19 cellular contexts compared by ENCODE assay signal in the genomic region with DNA sequence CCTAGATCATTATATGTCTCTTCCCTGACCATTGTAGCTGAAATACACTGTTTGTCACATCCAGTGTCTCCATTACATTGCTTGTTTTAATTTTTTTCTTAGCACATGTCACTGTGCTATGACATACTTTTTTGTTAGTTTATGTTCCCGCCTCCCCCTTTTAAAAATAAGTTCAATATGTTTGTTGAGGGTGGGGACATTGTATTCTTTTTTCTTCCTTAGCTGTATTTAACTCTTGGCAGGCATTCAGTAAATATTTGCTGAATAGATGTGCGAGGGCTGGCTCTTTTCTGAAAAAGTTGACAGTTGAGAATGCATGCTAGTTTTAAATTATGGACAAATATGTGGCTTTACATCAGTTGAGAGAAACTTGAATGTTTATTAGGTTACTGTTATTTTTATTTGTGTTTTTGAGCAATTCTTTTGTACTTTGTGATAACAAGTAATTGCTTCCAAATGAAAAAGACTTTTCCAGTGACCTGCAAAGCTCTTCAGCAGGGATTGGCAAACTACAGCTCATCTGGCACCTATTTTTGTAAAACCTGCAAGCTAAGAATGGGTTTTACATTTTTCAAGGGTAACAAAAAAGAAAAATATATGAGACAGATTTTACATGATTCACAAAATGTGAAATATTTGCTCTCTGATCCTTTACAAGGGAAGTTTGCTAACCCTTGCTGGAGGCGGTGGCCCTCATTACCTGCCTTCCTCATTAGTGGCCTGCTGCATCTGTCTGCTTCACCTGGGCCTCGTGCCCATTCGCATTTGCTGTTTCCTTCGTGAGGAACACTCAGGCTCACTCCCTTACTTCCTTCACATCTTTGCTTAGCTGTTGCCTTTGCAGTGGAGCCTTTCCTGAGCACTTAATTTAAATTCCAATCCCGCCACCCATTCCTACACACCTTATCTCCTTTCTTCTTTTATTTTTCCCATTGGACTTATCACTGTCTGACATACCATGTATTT.
DNase-seq lines count a peak whose midpoint lies in the region; ATAC-seq, FAIRE-seq and TF ChIP-seq lines count a peak whose summit lies in the region.
"Had no signal": no experiment of that assay in that cellular context is flagged by ENCODE, and none has a peak within 500 bp of the region (broad histone marks: within the 10 kb centered on the region; RNA-seq: fewer than 3 reads in every experiment).

No MANE protein-coding gene starts in this region.

- TF ChIP-seq EP300 in A549 (IDR thresholded peaks at IDR 0.05) (no peak), ovary (IDR thresholded peaks at IDR 0.05) (no peak)

- no peaks in the 10 kb centered on the region for H3K9me3 Mint-ChIP-seq in chondrocyte (ENCODE audit: low read depth)
- H3K9me3 Mint-ChIP-seq: activated T-cell treated with anti-CD3 and anti-CD28 coated beads, Interleukin-2, amount 50 U/mL, for 72 hours had no signal

- no peak overlapping the region for H2AFZ ChIP-seq in PC-3 (ENCODE audit: low read length)

- H3K36me3 ChIP-seq in PC-3 (ENCODE audit: low read depth, low read length), result no peaks in the 10 kb centered on the region
- no peaks in the 10 kb centered on the region for H3K36me3 ChIP-seq in ovary

- peaks cover 18% of the 10 kb centered on the region for H3K4me1 Mint-ChIP-seq in chondrocyte (ENCODE audit: low read depth)
- H3K4me1 Mint-ChIP-seq: activated CD4-positive, alpha-beta T cell treated with anti-CD3 and anti-CD28 coated beads for 36 hours had no signal

- intact Hi-C loops in PC-3 (cut with micrococcal nuclease), result loop anchor here (5.0 kb wide), 2 partner anchors 33 to 103 kb away; no protein-coding TSS in a partner anchor
- intact Hi-C loops in left colon (cut with DNase I, micrococcal nuclease), result no loop called here
- intact Hi-C loops in ovary (cut with DNase I), result no loop called here

- TF ChIP-seq CTCF in A549 (IDR thresholded peaks at IDR 0.05) (no peak), LNCaP clone FGC (IDR thresholded peaks at IDR 0.05; ENCODE audit: control insufficient read depth, extremely low read depth, insufficient read depth) (no peak), PC-3 (conservative IDR thresholded peaks at IDR 0.05; ENCODE audit: low read depth, low read length) (no peak), ovary (IDR thresholded peaks at IDR 0.05) (no peak), chondrocyte (IDR thresholded peaks at IDR 0.05) (no peak)

- H3K9me2 ChIP-seq in PC-3 (replicated peaks; ENCODE audit: low read length), result no peaks in the 10 kb centered on the region

- CTCF ChIA-PET in A549 (lab: Yijun Ruan, JAX), result interaction anchor here (1.2 to 1.4 kb wide), 3 partner anchors 17 to 363 kb away, joined by 3 to 4 read pairs (median 3); no protein-coding TSS in a partner anchor
- CTCF ChIA-PET in PC-3 (lab: Charles Lee), result interaction anchor here (1.0 kb wide), 1 partner anchor 102 kb away, joined by 6 read pairs; no protein-coding TSS in a partner anchor

- H3K27me3 ChIP-seq in PC-3 (ENCODE audit: low read length), result no peaks in the 10 kb centered on the region
- H3K27me3 ChIP-seq in ovary, result no peaks in the 10 kb centered on the region

- H3K27ac ChIP-seq in A549, result no peak overlapping the region
- H3K27ac ChIP-seq in PC-3 (ENCODE audit: low read length), result peak overlapping the region; percentile 90
- no peak overlapping the region for H3K27ac ChIP-seq in ovary

- no peak for TF ChIP-seq RAD21 in A549 (conservative IDR thresholded peaks at IDR 0.05 in 1 of 2, IDR thresholded peaks at IDR 0.05 in 1 of 2)

- H3F3A ChIP-seq in PC-3 (ENCODE audit: low read length, unreplicated experiment), result peaks cover 16% of the 10 kb centered on the region

- no TSS peak for BruUV-seq in PC-3 (replicated peaks; lab: Mats Ljungman, UMichigan)

- no peak overlapping the region for H3K27ac Mint-ChIP-seq in chondrocyte (ENCODE audit: unreplicated experiment)
- H3K27ac Mint-ChIP-seq: activated CD4-positive, alpha-beta T cell treated with anti-CD3 and anti-CD28 coated beads for 36 hours; activated T-cell treated with anti-CD3 and anti-CD28 coated beads, Interleukin-2, amount 50 U/mL, for 72 hours had no signal

- H3K27me3 Mint-ChIP-seq in chondrocyte (ENCODE audit: low read depth), result no peaks in the 10 kb centered on the region
- H3K27me3 Mint-ChIP-seq: activated CD4-positive, alpha-beta T cell treated with anti-CD3 and anti-CD28 coated beads for 36 hours had no signal

- H3K4me1 ChIP-seq in A549 (peaks cover 29% of the 10 kb centered on the region), PC-3 (ENCODE audit: insufficient read depth, low read length) (peaks cover 63% of the 10 kb centered on the region), ovary (ENCODE audit: insufficient read depth) (peaks cover 2% of the 10 kb centered on the region)

- ATAC-seq in A549 (no peak; a peak in 1 of 6 replicates), PC-3 (peak; percentile 42), left colon (peak; percentile 62), HG03095 (IDR thresholded peaks at IDR 0.05; ENCODE audit: unreplicated experiment) (no peak)
- ATAC-seq: activated CD4-positive, alpha-beta T cell treated with anti-CD3 and anti-CD28 coated beads for 36 hours; activated T-cell treated with anti-CD3 and anti-CD28 coated beads, Interleukin-2, amount 50 U/mL, for 72 hours; K562 had no signal

- H3K4me3 ChIP-seq in A549 (no peak overlapping the region), LNCaP clone FGC (ENCODE audit: low read depth, low read length) (no peak overlapping the region), PC-3 (ENCODE audit: low read length) (no peak overlapping the region), ovary (no peak overlapping the region)
- H3K4me3 ChIP-seq: K562 had no signal

- FAIRE-seq in A549 (lab: Jason Lieb, UNC), result no peak
- FAIRE-seq: K562, RCC 7860 had no signal

- H3K9me3 ChIP-seq in A549 (no peaks in the 10 kb centered on the region), PC-3 (ENCODE audit: low read length) (no peaks in the 10 kb centered on the region), ovary (no peaks in the 10 kb centered on the region)

- POLR2A ChIA-PET in A549 (lab: Yijun Ruan, JAX) (interaction anchor here (0.6 kb wide), 1 partner anchor 103 kb away, joined by 3 read pairs; no protein-coding TSS in a partner anchor), PC-3 (lab: Charles Lee; ENCODE audit: unreplicated experiment) (no interaction called here)

- H3K79me2 ChIP-seq in PC-3 (ENCODE audit: low read length), result no peaks in the 10 kb centered on the region

- H3K4me3 Mint-ChIP-seq in chondrocyte (ENCODE audit: unreplicated experiment), result no peak overlapping the region
- H3K4me3 Mint-ChIP-seq: activated CD4-positive, alpha-beta T cell treated with anti-CD3 and anti-CD28 coated beads for 36 hours; activated T-cell treated with anti-CD3 and anti-CD28 coated beads, Interleukin-2, amount 50 U/mL, for 72 hours had no signal

- H3K9ac ChIP-seq in PC-3 (ENCODE audit: low read length), result peak overlapping the region; percentile 53

- H3K4me2 ChIP-seq in A549, result peak overlapping the region; percentile 8; the same call in 1 of the 3 replicates
- peak overlapping the region; percentile 50 for H3K4me2 ChIP-seq in PC-3 (ENCODE audit: low read length)

- 68% methylated on average over 7 of the region's 7 CpGs for WGBS in A549 (ENCODE audit: missing lambda C conversion rate)
- 38 to 52% (median 42%) methylated on average over 7 of the region's 7 CpGs for WGBS in ovary, 3 donors

- H3K36me3 Mint-ChIP-seq in chondrocyte (ENCODE audit: low read depth), result no peaks in the 10 kb centered on the region

- DNase-seq in A549 (ENCODE audit: low read depth in 1 of 2, low spot score in 1 of 2) (peak in 1 of 2 experiments; percentile 6), LNCaP clone FGC (ENCODE audit: low read depth) (peak; percentile 84), PC-3 (peak; percentile 73), left colon (peak; percentile 68 to 82), ovary (no peak), kidney glomerular epithelial cell (lab: John Stamatoyannopoulos, UW) (no peak), chondrocyte (ENCODE audit: low spot score) (no peak)
- DNase-seq: activated CD4-positive, alpha-beta T cell treated with anti-CD3 and anti-CD28 coated beads for 36 hours; activated T-cell treated with anti-CD3 and anti-CD28 coated beads, Interleukin-2, amount 50 U/mL, for 72 hours; AML-193; anterior cingulate cortex; DND-41; foreskin melanocyte; stimulated activated CD4-positive, alpha-beta T cell treated with anti-CD3 and anti-CD28 coated beads, Interleukin-1b, Interleukin-23, amount 100 ng/mL, for 48 hours; stimulated activated CD8-positive, alpha-beta memory T cell treated with anti-CD3 and anti-CD28 coated beads, Interleukin-4, amount 100 ng/mL, for 48 hours; T-helper 2 cell had no signal

- TF ChIP-seq POLR2A in A549 (IDR thresholded peaks at IDR 0.05; ENCODE audit: low read length) (no peak), ovary (IDR thresholded peaks at IDR 0.05) (no peak)

- H4K20me1 ChIP-seq in PC-3 (ENCODE audit: low read length), result no peaks in the 10 kb centered on the region

TF ChIP-seq in A549, 52 proteins besides CTCF, POLR2A, EP300 and RAD21:
- TF ChIP-seq POLR2AphosphoS2 (conservative IDR thresholded peaks at IDR 0.05; ENCODE audit: low read length) (no peak), FOSL2 (IDR thresholded peaks at IDR 0.05) (no peak), FOSL2 (CRISPR knock-in tag; IDR thresholded peaks at IDR 0.05) (no peak)
- TF ChIP-seq, protein P1, sequence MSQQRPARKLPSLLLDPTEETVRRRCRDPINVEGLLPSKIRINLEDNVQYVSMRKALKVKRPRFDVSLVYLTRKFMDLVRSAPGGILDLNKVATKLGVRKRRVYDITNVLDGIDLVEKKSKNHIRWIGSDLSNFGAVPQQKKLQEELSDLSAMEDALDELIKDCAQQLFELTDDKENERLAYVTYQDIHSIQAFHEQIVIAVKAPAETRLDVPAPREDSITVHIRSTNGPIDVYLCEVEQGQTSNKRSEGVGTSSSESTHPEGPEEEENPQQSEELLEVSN (IDR thresholded peaks at IDR 0.05; ENCODE audit: borderline replicate concordance, low read depth), result no peak
- TF ChIP-seq, protein P2, sequence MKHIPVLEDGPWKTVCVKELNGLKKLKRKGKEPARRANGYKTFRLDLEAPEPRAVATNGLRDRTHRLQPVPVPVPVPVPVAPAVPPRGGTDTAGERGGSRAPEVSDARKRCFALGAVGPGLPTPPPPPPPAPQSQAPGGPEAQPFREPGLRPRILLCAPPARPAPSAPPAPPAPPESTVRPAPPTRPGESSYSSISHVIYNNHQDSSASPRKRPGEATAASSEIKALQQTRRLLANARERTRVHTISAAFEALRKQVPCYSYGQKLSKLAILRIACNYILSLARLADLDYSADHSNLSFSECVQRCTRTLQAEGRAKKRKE (CRISPR knock-in tag; IDR thresholded peaks at IDR 0.05; ENCODE audit: low read depth), result no peak

Comparison
In these comparisons a context has a peak if more than half of its experiments do, and no peak if none do; other contexts are left out.
1. ATAC-seq: peak in PC-3 (single experiment) and left colon (single experiment); none in A549 (0 of 2) and HG03095 (single experiment).
2. DNase-seq: peak in LNCaP clone FGC (single experiment), PC-3 (single experiment) and left colon (2 of 2); none in ovary (0 of 5), kidney glomerular epithelial cell (single experiment) and chondrocyte (single experiment).